Comparison of ENCODE assay signal across 18 cellular contexts in genomic region chr1:94462606-94463005, GRCh38. TPM values are rescaled to one million over a fixed set of nuclear protein-coding genes. Genes with fewer than 3 reads are reported as not detected.
A peak's percentile ranks its signal among the peaks of the same experiment; 100 is the strongest.
DNase-seq lines count a peak whose midpoint lies in the region; ATAC-seq, FAIRE-seq and TF ChIP-seq lines count a peak whose summit lies in the region.
"Had no signal": no experiment of that assay in that cellular context is flagged by ENCODE, and none has a peak within 500 bp of the region (broad histone marks: within the 10 kb centered on the region; RNA-seq: fewer than 3 reads in every experiment).

No MANE protein-coding gene starts in this region.

- intact Hi-C loops in Calu3 (cut with micrococcal nuclease; ENCODE audit: unreplicated experiment), result loop anchor here (1.0 to 10.0 kb wide), 5 partner anchors 45 to 436 kb away; partner anchors contain the start of gene ABCD3

- H3K4me3 ChIP-seq in small intestine (ENCODE audit: low read depth in 1 of 2, low read length in 2 of 2), result no peak overlapping the region

- H3K4me3 Mint-ChIP-seq in Calu3 (ENCODE audit: low read depth, unreplicated experiment) (no peak overlapping the region), memory B cell (no peak overlapping the region)
- no peak overlapping the region for H3K4me3 Mint-ChIP-seq in activated T-helper 17 cell treated with anti-CD3 and anti-CD28 coated beads, Interleukin-2, amount 50 U/mL, for 72 hours
- H3K4me3 Mint-ChIP-seq in activated naive CD4-positive, alpha-beta T cell treated with anti-CD3 and anti-CD28 coated beads, Interleukin-2, amount 10 ng/mL, durations not matched to agents 7 days and 5 days, result no peak overlapping the region
- H3K4me3 Mint-ChIP-seq: CD4-positive, alpha-beta T cell had no signal

- no peak overlapping the region for H3K27ac ChIP-seq in small intestine (ENCODE audit: low read depth in 1 of 2, low read length in 1 of 2)

- H3K27me3 ChIP-seq in small intestine (ENCODE audit: control insufficient read depth in 2 of 2, insufficient read depth in 2 of 2, low read length in 2 of 2), result no peaks in the 10 kb centered on the region

- H3K4me1 ChIP-seq in small intestine (ENCODE audit: control insufficient read depth in 2 of 2, insufficient read depth in 1 of 2, low read depth in 1 of 2, low read length in 1 of 2), result no peaks in the 10 kb centered on the region

- H3K4me1 Mint-ChIP-seq in Calu3 (ENCODE audit: low read depth, unreplicated experiment) (peaks cover 22% of the 10 kb centered on the region), memory B cell (peaks cover 4% of the 10 kb centered on the region)
- H3K4me1 Mint-ChIP-seq in activated T-helper 17 cell treated with anti-CD3 and anti-CD28 coated beads, Interleukin-2, amount 50 U/mL, for 72 hours, result no peaks in the 10 kb centered on the region
- no peaks in the 10 kb centered on the region for H3K4me1 Mint-ChIP-seq in activated naive CD4-positive, alpha-beta T cell treated with anti-CD3 and anti-CD28 coated beads, Interleukin-2, amount 10 ng/mL, durations not matched to agents 7 days and 5 days

- no TSS peak for BruUV-seq in Calu3 (replicated peaks; lab: Mats Ljungman, UMichigan)

- H3K27me3 Mint-ChIP-seq in Calu3 (ENCODE audit: unreplicated experiment), result no peaks in the 10 kb centered on the region
- H3K27me3 Mint-ChIP-seq in activated T-helper 17 cell treated with anti-CD3 and anti-CD28 coated beads, Interleukin-2, amount 50 U/mL, for 72 hours, result no peaks in the 10 kb centered on the region
- H3K27me3 Mint-ChIP-seq in memory B cell, result no peaks in the 10 kb centered on the region
- no peaks in the 10 kb centered on the region for H3K27me3 Mint-ChIP-seq in activated naive CD4-positive, alpha-beta T cell treated with anti-CD3 and anti-CD28 coated beads, Interleukin-2, amount 10 ng/mL, durations not matched to agents 7 days and 5 days
- H3K27me3 Mint-ChIP-seq: CD4-positive, alpha-beta T cell had no signal

- no peak for TF ChIP-seq CTCF in Calu3 (IDR thresholded peaks at IDR 0.05; ENCODE audit: unreplicated experiment)

- FAIRE-seq in small intestine (lab: Jason Lieb, UNC), result no peak
- FAIRE-seq: D721Med had no signal

- H3K36me3 ChIP-seq in small intestine (ENCODE audit: control insufficient read depth in 2 of 2, insufficient read depth in 2 of 2, low read length in 2 of 2), result peaks cover 4% of the 10 kb centered on the region in 2 donors

- DNase-seq in Calu3 (no peak), memory B cell (ENCODE audit: low spot score in 2 of 2) (no peak), small intestine (peak; percentile 19), DMS79 (lab: John Stamatoyannopoulos, UW) (no peak), retina (no peak)
- DNase-seq in activated naive CD4-positive, alpha-beta T cell treated with anti-CD3 and anti-CD28 coated beads, Interleukin-2, amount 10 ng/mL, durations not matched to agents 7 days and 5 days, result no peak
- DNase-seq: CD4-positive, alpha-beta T cell; DMS79 treated with DMSO at 0.1 percent for 48 hours; HCEC 1CT; NCI-H1436; NCI-H2029; NCI-H2171; NCI-H446; NCI-H69; SHP77 treated with DMSO at 0.1 percent for 48 hours had no signal

- CTCF ChIA-PET in Calu3 (lab: Charles Lee), result interaction anchor here (0.6 to 2.5 kb wide), 3 partner anchors 36 to 279 kb away, joined by 3 to 18 read pairs (median 3); no protein-coding TSS in a partner anchor
- CTCF ChIA-PET in activated naive CD4-positive, alpha-beta T cell treated with anti-CD3 and anti-CD28 coated beads, Interleukin-2, amount 10 ng/mL, durations not matched to agents 7 days and 5 days (lab: Charles Lee), result interaction anchor here (1.1 to 2.2 kb wide), 8 partner anchors 8 to 343 kb away, joined by 3 to 9 read pairs (median 6); no protein-coding TSS in a partner anchor

- H3K9me3 Mint-ChIP-seq in Calu3 (ENCODE audit: low read depth, unreplicated experiment) (no peaks in the 10 kb centered on the region), memory B cell (no peaks in the 10 kb centered on the region)
- H3K9me3 Mint-ChIP-seq in activated T-helper 17 cell treated with anti-CD3 and anti-CD28 coated beads, Interleukin-2, amount 50 U/mL, for 72 hours, result no peaks in the 10 kb centered on the region
- no peaks in the 10 kb centered on the region for H3K9me3 Mint-ChIP-seq in activated naive CD4-positive, alpha-beta T cell treated with anti-CD3 and anti-CD28 coated beads, Interleukin-2, amount 10 ng/mL, durations not matched to agents 7 days and 5 days
- H3K9me3 Mint-ChIP-seq: CD4-positive, alpha-beta T cell had no signal

- peak overlapping the region; percentile 13 for H3K27ac Mint-ChIP-seq in Calu3 (ENCODE audit: unreplicated experiment)
- H3K27ac Mint-ChIP-seq in activated T-helper 17 cell treated with anti-CD3 and anti-CD28 coated beads, Interleukin-2, amount 50 U/mL, for 72 hours, result peak overlapping the region; percentile 11
- peak overlapping the region; percentile 39 for H3K27ac Mint-ChIP-seq in memory B cell
- no peak overlapping the region for H3K27ac Mint-ChIP-seq in activated naive CD4-positive, alpha-beta T cell treated with anti-CD3 and anti-CD28 coated beads, Interleukin-2, amount 10 ng/mL, durations not matched to agents 7 days and 5 days
- H3K27ac Mint-ChIP-seq: CD4-positive, alpha-beta T cell had no signal

- H3K9me3 ChIP-seq in small intestine (ENCODE audit: control insufficient read depth, low read depth), result no peaks in the 10 kb centered on the region

- H3K36me3 Mint-ChIP-seq in Calu3 (ENCODE audit: insufficient read depth, unreplicated experiment) (no peaks in the 10 kb centered on the region), memory B cell (peaks cover 33% of the 10 kb centered on the region)
- H3K36me3 Mint-ChIP-seq in activated T-helper 17 cell treated with anti-CD3 and anti-CD28 coated beads, Interleukin-2, amount 50 U/mL, for 72 hours (ENCODE audit: low read depth), result peaks cover 64% of the 10 kb centered on the region
- peaks cover 10% of the 10 kb centered on the region for H3K36me3 Mint-ChIP-seq in activated naive CD4-positive, alpha-beta T cell treated with anti-CD3 and anti-CD28 coated beads, Interleukin-2, amount 10 ng/mL, durations not matched to agents 7 days and 5 days

- no peak for ATAC-seq in activated T-helper 17 cell treated with anti-CD3 and anti-CD28 coated beads, Interleukin-2, amount 50 U/mL, for 72 hours (replicated peaks)
- ATAC-seq in memory B cell (ENCODE audit: low read depth), result no peak
- no peak for ATAC-seq in HG02870 (IDR thresholded peaks at IDR 0.05; ENCODE audit: unreplicated experiment)

- 58 to 76% (median 58%) methylated on average over 2 of the region's 2 CpGs for WGBS in small intestine, 3 donors

RNA-seq across cellular contexts. Expression of gene ABCD3, which starts 44.4 kb away (rescaled TPM):
- 51.0 and 59.3 TPM in 2 replicates for total RNA-seq in Calu3 (2022)
- 10 to 100 TPM; 18.8 to 27.6 TPM for total RNA-seq in activated T-helper 17 cell treated with anti-CD3 and anti-CD28 coated beads, Interleukin-2, amount 50 U/mL, for 72 hours
- polyA plus RNA-seq in small intestine, result 10 to 100 TPM; 31.3 to 58.6 (median 35.7) TPM
